In the genomic region with DNA sequence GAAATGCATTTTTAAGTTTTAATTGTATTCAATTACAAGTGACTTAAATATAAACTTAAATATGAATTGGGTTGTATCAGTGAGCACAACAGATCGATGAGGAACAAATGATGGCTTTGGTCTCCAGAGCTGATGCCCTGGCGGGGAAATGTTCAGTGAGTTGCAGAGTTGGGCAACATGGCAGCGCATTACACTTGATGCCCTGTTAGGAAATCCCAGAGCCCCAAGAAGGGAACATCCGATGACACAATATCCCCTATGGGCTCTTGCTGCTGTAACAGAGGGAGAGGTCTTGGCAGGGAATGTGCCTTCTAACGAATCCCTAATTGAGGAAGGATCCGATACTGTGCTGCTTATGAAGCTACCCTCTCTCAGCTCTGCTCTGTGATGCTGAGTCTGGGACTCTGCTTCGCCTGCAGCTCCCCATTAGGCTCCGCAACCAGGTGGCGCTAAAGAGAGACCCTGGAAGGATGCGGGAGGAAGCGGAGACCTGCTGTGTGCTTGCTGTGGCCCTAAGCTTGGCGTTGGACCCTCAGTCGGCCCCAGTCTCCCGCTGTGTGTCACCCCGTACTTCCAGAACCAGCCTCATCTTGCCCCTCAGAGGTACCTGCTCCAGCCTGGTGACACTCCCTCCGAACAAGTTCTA, we compare ENCODE assay signal across 8 cellular contexts. TPM values are rescaled to one million over a fixed set of nuclear protein-coding genes. Genes with fewer than 3 reads are reported as not detected.
A peak's percentile ranks its signal among the peaks of the same experiment; 100 is the strongest.
DNase-seq lines count a peak whose midpoint lies in the region; ATAC-seq, FAIRE-seq and TF ChIP-seq lines count a peak whose summit lies in the region.

No MANE protein-coding gene starts in this region.

- no peak overlapping the region for H3K4me3 ChIP-seq in Panc1 (ENCODE audit: low read depth in 2 of 2, low read length in 2 of 2)
- no peak overlapping the region for H3K4me3 ChIP-seq in heart right ventricle
- no peak overlapping the region for H3K4me3 ChIP-seq in small intestine (ENCODE audit: low read depth in 1 of 2, low read length in 2 of 2)

- ATAC-seq in HG02885 (IDR thresholded peaks at IDR 0.05; ENCODE audit: poor library complexity, unreplicated experiment) (peak; percentile 82), Panc1 (peak; percentile 81), heart right ventricle (peak in 4 of 8 donors; percentile 55 to 68 (median 64))

- in situ Hi-C loops in G401 (cut with HindIII; ENCODE audit: low sequenced_read_pairs) (no loop called here), Panc1 (cut with HindIII; ENCODE audit: low pct_unique_long_range_greater_than_20kb, low sequenced_read_pairs) (no loop called here)

- H3K9me3 ChIP-seq in Panc1 (ENCODE audit: control insufficient read depth, insufficient read depth, low read depth, low read length) = no peaks in the 10 kb centered on the region
- H3K9me3 ChIP-seq in heart right ventricle = peaks cover 0 to 6% (median 0%) of the 10 kb centered on the region in 11 donors
- H3K9me3 ChIP-seq in small intestine (ENCODE audit: control insufficient read depth, low read depth) = no peaks in the 10 kb centered on the region

- intact Hi-C loops in Panc1 (cut with micrococcal nuclease; ENCODE audit: unreplicated experiment) (loop anchor here (5.0 kb wide), 1 partner anchor 150 kb away; no protein-coding TSS in a partner anchor), heart right ventricle (cut with DNase I) (loop anchor here in 5 of 10 donors (2.0 to 10.0 kb wide), 4 partner anchors 132 to 152 kb away; a partner anchor contains a TSS)

- H3K27me3 ChIP-seq in Panc1 (ENCODE audit: control insufficient read depth, insufficient read depth, low read length) = no peaks in the 10 kb centered on the region
- H3K27me3 ChIP-seq in heart right ventricle = peaks cover 0 to 23% (median 0%) of the 10 kb centered on the region in 7 donors
- no peaks in the 10 kb centered on the region for H3K27me3 ChIP-seq in small intestine (ENCODE audit: control insufficient read depth in 2 of 2, insufficient read depth in 2 of 2, low read length in 2 of 2)

- FAIRE-seq in small intestine (lab: Jason Lieb, UNC) = no peak

- H3K4me1 ChIP-seq in Panc1 (ENCODE audit: control insufficient read depth, insufficient read depth, low read length) = no peaks in the 10 kb centered on the region
- no peaks in the 10 kb centered on the region for H3K4me1 ChIP-seq in heart right ventricle
- no peaks in the 10 kb centered on the region for H3K4me1 ChIP-seq in small intestine (ENCODE audit: control insufficient read depth in 2 of 2, insufficient read depth in 1 of 2, low read depth in 1 of 2, low read length in 1 of 2)

- H3K36me3 ChIP-seq in Panc1 (ENCODE audit: control insufficient read depth, insufficient read depth, low read length) (no peaks in the 10 kb centered on the region), heart right ventricle (no peaks in the 10 kb centered on the region), small intestine (ENCODE audit: control insufficient read depth in 2 of 2, insufficient read depth in 2 of 2, low read length in 2 of 2) (no peaks in the 10 kb centered on the region)

- no peak overlapping the region for H3K27ac ChIP-seq in Panc1 (ENCODE audit: low read length)
- no peak overlapping the region for H3K27ac ChIP-seq in heart right ventricle
- no peak overlapping the region for H3K27ac ChIP-seq in small intestine (ENCODE audit: low read depth in 1 of 2, low read length in 1 of 2)

- DNase-seq in G401 (ENCODE audit: low spot score) (peak; percentile 28), Panc1 (ENCODE audit: low read depth, low spot score) (no peak), heart right ventricle (peak; percentile 23 to 38), small intestine (peak; percentile 37), NCI-H774 (lab: John Stamatoyannopoulos, UW) (no peak), occipital lobe (lab: John Stamatoyannopoulos, UW) (no peak)
- peak; percentile 20 for DNase-seq in activated T-helper 9 cell treated with anti-CD3 and anti-CD28 coated beads, Interleukin-2, amount 50 U/mL, for 16 hours (ENCODE audit: low read depth)

- POLR2A ChIA-PET in Panc1 (lab: Charles Lee) = no interaction called here

- CTCF ChIA-PET in Panc1 (lab: Charles Lee) = interaction anchor here (0.6 to 1.1 kb wide), 4 partner anchors 30 to 165 kb away, joined by 3 to 15 read pairs (median 5); a partner anchor contains a TSS

- BruUV-seq in Panc1 (replicated peaks; lab: Mats Ljungman, UMichigan) = no TSS peak

- TF ChIP-seq CTCF in Panc1 (IDR thresholded peaks at IDR 0.05) = peak; percentile 76
- peak in 7 of 9 donors; percentile 44 to 59 (median 49) for TF ChIP-seq CTCF in heart right ventricle (IDR thresholded peaks at IDR 0.05)

- 25 to 31% methylated on average over 15 to 16 of the region's 16 CpGs for WGBS in heart right ventricle, 2 donors
- WGBS in small intestine, 3 donors = 30 to 42% (median 34%) methylated on average over 10 to 16 of the region's 16 CpGs

RNA-seq across cellular contexts. Expression of a gene that starts 38.9 kb away (rescaled TPM):
- total RNA-seq in G401 (2014; rRNA removed; shearing (Covaris generic)) = 124 and 177 TPM in 2 replicates
- total RNA-seq in Panc1 (2021; ENCODE audit: unreplicated experiment) (149 TPM), heart right ventricle (1,000 to 10,000 TPM in 8 of 10 donors, 100 to 1,000 TPM in 2; 884 to 1,411 (median 1,066) TPM), occipital lobe (75.3 TPM)
- polyA plus RNA-seq in Panc1 (2012; ENCODE audit: insufficient read length) = 128 TPM
- polyA plus RNA-seq in heart right ventricle (1,000 to 10,000 TPM in 1 of 2 donors, 100 to 1,000 TPM in 1; 867 to 1,017 TPM), small intestine (100 to 1,000 TPM; 153 to 253 (median 249) TPM)

Comparison
In these comparisons a context has a peak if more than half of its experiments do, and no peak if none do; other contexts are left out.
1. DNase-seq: peak in G401 (single experiment), activated T-helper 9 cell treated with anti-CD3 and anti-CD28 coated beads, Interleukin-2, amount 50 U/mL, for 16 hours (single experiment), heart right ventricle (2 of 2) and small intestine (single experiment); none in Panc1 (single experiment), NCI-H774 (single experiment) and occipital lobe (single experiment).